1 cellular context compared by ENCODE assay signal in the genomic region with DNA sequence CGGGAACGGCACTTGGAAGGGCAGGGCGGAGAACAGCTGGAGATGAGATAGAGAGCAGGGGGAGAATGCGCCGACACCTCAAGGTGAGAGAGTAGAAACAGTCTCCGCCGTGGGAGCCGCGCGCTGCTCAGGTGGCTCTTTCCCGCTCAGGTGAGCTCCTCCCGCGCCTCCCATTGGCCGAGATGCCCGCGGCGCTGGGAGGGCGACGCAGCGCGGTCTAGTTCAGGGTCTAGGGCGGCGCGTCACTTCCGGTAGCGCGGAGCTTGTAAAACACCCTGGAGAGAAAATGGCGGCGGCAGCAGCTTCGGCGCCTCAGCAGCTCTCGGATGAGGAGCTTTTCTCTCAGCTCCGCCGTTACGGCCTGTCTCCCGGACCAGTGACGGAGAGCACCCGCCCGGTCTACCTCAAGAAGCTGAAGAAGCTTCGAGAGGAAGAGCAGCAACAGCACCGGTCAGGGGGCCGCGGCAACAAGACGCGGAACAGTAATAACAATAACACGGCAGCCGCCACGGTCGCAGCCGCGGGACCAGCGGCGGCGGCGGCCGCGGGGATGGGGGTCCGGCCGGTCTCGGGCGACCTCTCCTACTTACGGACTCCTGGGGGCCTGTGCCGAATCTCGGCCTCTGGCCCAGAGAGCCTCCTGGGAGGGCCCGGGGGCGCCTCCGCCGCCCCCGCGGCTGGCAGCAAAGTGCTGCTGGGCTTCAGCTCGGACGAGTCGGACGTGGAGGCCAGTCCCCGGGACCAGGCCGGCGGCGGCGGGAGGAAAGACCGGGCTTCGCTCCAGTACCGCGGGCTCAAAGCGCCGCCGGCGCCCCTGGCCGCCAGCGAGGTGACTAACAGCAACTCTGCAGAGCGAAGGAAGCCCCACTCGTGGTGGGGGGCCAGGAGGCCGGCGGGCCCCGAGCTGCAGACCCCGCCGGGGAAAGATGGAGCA.
A peak's percentile ranks its signal among the peaks of the same experiment; 100 is the strongest.
TF ChIP-seq lines count a peak whose summit lies in the region.

A gene (plus strand): TSS at position 273 of the 934 bp plus-strand sequence. CDS start 14 bp downstream, at position 287.

TF ChIP-seq in K562, 482 proteins besides CTCF, POLR2A, EP300 and RAD21 (continued from another document and continues in another):
- TF ChIP-seq, protein P1, sequence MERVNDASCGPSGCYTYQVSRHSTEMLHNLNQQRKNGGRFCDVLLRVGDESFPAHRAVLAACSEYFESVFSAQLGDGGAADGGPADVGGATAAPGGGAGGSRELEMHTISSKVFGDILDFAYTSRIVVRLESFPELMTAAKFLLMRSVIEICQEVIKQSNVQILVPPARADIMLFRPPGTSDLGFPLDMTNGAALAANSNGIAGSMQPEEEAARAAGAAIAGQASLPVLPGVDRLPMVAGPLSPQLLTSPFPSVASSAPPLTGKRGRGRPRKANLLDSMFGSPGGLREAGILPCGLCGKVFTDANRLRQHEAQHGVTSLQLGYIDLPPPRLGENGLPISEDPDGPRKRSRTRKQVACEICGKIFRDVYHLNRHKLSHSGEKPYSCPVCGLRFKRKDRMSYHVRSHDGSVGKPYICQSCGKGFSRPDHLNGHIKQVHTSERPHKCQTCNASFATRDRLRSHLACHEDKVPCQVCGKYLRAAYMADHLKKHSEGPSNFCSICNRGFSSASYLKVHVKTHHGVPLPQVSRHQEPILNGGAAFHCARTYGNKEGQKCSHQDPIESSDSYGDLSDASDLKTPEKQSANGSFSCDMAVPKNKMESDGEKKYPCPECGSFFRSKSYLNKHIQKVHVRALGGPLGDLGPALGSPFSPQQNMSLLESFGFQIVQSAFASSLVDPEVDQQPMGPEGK (CRISPR knock-in tag; IDR thresholded peaks at IDR 0.05; ENCODE audit: borderline replicate concordance) = no peak
- peak; percentile 75 for TF ChIP-seq ZBTB1 (CRISPR knock-in tag; IDR thresholded peaks at IDR 0.05; ENCODE audit: borderline replicate concordance, low read depth)
- peak; percentile 85 for TF ChIP-seq EP400 (IDR thresholded peaks at IDR 0.05)
- no peak for TF ChIP-seq NR2C2 (CRISPR knock-in tag; IDR thresholded peaks at IDR 0.05)
- TF ChIP-seq NR2C2 (tag; IDR thresholded peaks at IDR 0.05) = peak; percentile 79
- TF ChIP-seq, protein P2, sequence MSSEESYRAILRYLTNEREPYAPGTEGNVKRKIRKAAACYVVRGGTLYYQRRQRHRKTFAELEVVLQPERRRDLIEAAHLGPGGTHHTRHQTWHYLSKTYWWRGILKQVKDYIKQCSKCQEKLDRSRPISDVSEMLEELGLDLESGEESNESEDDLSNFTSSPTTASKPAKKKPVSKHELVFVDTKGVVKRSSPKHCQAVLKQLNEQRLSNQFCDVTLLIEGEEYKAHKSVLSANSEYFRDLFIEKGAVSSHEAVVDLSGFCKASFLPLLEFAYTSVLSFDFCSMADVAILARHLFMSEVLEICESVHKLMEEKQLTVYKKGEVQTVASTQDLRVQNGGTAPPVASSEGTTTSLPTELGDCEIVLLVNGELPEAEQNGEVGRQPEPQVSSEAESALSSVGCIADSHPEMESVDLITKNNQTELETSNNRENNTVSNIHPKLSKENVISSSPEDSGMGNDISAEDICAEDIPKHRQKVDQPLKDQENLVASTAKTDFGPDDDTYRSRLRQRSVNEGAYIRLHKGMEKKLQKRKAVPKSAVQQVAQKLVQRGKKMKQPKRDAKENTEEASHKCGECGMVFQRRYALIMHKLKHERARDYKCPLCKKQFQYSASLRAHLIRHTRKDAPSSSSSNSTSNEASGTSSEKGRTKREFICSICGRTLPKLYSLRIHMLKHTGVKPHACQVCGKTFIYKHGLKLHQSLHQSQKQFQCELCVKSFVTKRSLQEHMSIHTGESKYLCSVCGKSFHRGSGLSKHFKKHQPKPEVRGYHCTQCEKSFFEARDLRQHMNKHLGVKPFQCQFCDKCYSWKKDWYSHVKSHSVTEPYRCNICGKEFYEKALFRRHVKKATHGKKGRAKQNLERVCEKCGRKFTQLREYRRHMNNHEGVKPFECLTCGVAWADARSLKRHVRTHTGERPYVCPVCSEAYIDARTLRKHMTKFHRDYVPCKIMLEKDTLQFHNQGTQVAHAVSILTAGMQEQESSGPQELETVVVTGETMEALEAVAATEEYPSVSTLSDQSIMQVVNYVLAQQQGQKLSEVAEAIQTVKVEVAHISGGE (CRISPR knock-in tag; IDR thresholded peaks at IDR 0.05) = peak in 1 of 3 experiments; percentile 52; a peak in 1 of 6 replicates
- 0 out of 2 replicates have a peak, but pooled peaks have one; percentile 2 for TF ChIP-seq ZNF24 (IDR thresholded peaks at IDR 0.05)
- peak; percentile 44; the same call in 1 of the 2 replicates for TF ChIP-seq ZNF282 (CRISPR knock-in tag; IDR thresholded peaks at IDR 0.05)
- TF ChIP-seq CBX5 (IDR thresholded peaks at IDR 0.05; ENCODE audit: borderline replicate concordance, low read depth) = no peak; the same call in 1 of the 2 replicates
- peak; percentile 68 for TF ChIP-seq EGR1 (conservative IDR thresholded peaks at IDR 0.05)
- TF ChIP-seq, protein P3, sequence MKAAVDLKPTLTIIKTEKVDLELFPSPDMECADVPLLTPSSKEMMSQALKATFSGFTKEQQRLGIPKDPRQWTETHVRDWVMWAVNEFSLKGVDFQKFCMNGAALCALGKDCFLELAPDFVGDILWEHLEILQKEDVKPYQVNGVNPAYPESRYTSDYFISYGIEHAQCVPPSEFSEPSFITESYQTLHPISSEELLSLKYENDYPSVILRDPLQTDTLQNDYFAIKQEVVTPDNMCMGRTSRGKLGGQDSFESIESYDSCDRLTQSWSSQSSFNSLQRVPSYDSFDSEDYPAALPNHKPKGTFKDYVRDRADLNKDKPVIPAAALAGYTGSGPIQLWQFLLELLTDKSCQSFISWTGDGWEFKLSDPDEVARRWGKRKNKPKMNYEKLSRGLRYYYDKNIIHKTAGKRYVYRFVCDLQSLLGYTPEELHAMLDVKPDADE (conservative IDR thresholded peaks at IDR 0.05; ENCODE audit: control insufficient read depth, low read depth, low read length) = peak; percentile 66; the same call in 1 of the 2 replicates
- TF ChIP-seq, protein P4, sequence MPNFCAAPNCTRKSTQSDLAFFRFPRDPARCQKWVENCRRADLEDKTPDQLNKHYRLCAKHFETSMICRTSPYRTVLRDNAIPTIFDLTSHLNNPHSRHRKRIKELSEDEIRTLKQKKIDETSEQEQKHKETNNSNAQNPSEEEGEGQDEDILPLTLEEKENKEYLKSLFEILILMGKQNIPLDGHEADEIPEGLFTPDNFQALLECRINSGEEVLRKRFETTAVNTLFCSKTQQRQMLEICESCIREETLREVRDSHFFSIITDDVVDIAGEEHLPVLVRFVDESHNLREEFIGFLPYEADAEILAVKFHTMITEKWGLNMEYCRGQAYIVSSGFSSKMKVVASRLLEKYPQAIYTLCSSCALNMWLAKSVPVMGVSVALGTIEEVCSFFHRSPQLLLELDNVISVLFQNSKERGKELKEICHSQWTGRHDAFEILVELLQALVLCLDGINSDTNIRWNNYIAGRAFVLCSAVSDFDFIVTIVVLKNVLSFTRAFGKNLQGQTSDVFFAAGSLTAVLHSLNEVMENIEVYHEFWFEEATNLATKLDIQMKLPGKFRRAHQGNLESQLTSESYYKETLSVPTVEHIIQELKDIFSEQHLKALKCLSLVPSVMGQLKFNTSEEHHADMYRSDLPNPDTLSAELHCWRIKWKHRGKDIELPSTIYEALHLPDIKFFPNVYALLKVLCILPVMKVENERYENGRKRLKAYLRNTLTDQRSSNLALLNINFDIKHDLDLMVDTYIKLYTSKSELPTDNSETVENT (CRISPR knock-in tag; IDR thresholded peaks at IDR 0.05) = no peak
- peak; percentile 91 for TF ChIP-seq RNF2 (IDR thresholded peaks at IDR 0.05)
- TF ChIP-seq, protein P5, sequence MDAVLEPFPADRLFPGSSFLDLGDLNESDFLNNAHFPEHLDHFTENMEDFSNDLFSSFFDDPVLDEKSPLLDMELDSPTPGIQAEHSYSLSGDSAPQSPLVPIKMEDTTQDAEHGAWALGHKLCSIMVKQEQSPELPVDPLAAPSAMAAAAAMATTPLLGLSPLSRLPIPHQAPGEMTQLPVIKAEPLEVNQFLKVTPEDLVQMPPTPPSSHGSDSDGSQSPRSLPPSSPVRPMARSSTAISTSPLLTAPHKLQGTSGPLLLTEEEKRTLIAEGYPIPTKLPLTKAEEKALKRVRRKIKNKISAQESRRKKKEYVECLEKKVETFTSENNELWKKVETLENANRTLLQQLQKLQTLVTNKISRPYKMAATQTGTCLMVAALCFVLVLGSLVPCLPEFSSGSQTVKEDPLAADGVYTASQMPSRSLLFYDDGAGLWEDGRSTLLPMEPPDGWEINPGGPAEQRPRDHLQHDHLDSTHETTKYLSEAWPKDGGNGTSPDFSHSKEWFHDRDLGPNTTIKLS (IDR thresholded peaks at IDR 0.05; ENCODE audit: borderline replicate concordance, low read depth) = peak; percentile 83; the same call in 1 of the 2 replicates
- peak; percentile 79; the same call in 1 of the 2 replicates for TF ChIP-seq ZNF224 (CRISPR knock-in tag; IDR thresholded peaks at IDR 0.05)
- no peak for TF ChIP-seq HMG20A (CRISPR knock-in tag; conservative IDR thresholded peaks at IDR 0.05)
- no peak for TF ChIP-seq PHF21A (IDR thresholded peaks at IDR 0.05; ENCODE audit: borderline replicate concordance, low read depth)
- TF ChIP-seq, protein P6, sequence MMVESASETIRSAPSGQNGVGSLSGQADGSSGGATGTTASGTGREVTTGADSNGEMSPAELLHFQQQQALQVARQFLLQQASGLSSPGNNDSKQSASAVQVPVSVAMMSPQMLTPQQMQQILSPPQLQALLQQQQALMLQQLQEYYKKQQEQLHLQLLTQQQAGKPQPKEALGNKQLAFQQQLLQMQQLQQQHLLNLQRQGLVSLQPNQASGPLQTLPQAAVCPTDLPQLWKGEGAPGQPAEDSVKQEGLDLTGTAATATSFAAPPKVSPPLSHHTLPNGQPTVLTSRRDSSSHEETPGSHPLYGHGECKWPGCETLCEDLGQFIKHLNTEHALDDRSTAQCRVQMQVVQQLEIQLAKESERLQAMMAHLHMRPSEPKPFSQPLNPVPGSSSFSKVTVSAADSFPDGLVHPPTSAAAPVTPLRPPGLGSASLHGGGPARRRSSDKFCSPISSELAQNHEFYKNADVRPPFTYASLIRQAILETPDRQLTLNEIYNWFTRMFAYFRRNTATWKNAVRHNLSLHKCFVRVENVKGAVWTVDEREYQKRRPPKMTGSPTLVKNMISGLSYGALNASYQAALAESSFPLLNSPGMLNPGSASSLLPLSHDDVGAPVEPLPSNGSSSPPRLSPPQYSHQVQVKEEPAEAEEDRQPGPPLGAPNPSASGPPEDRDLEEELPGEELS (CRISPR knock-in tag; IDR thresholded peaks at IDR 0.05; ENCODE audit: borderline replicate concordance) = peak; percentile 38; the same call in 1 of the 2 replicates
- peak; percentile 68 for TF ChIP-seq PML (IDR thresholded peaks at IDR 0.05; ENCODE audit: low read length)
- TF ChIP-seq, protein P7, sequence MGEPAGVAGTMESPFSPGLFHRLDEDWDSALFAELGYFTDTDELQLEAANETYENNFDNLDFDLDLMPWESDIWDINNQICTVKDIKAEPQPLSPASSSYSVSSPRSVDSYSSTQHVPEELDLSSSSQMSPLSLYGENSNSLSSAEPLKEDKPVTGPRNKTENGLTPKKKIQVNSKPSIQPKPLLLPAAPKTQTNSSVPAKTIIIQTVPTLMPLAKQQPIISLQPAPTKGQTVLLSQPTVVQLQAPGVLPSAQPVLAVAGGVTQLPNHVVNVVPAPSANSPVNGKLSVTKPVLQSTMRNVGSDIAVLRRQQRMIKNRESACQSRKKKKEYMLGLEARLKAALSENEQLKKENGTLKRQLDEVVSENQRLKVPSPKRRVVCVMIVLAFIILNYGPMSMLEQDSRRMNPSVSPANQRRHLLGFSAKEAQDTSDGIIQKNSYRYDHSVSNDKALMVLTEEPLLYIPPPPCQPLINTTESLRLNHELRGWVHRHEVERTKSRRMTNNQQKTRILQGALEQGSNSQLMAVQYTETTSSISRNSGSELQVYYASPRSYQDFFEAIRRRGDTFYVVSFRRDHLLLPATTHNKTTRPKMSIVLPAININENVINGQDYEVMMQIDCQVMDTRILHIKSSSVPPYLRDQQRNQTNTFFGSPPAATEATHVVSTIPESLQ (CRISPR knock-in tag; IDR thresholded peaks at IDR 0.05) = peak; percentile 98; the same call in 1 of the 2 replicates
- TF ChIP-seq, protein P8, sequence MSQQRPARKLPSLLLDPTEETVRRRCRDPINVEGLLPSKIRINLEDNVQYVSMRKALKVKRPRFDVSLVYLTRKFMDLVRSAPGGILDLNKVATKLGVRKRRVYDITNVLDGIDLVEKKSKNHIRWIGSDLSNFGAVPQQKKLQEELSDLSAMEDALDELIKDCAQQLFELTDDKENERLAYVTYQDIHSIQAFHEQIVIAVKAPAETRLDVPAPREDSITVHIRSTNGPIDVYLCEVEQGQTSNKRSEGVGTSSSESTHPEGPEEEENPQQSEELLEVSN (IDR thresholded peaks at IDR 0.05; ENCODE audit: borderline replicate concordance in 1 of 2, extremely low read depth in 1 of 2, insufficient read depth in 1 of 2, insufficient read length in 1 of 2, low read depth in 1 of 2, low read length in 1 of 2, poor library complexity in 1 of 2, severe bottlenecking in 1 of 2) = peak; percentile 100
- TF ChIP-seq, protein P9, sequence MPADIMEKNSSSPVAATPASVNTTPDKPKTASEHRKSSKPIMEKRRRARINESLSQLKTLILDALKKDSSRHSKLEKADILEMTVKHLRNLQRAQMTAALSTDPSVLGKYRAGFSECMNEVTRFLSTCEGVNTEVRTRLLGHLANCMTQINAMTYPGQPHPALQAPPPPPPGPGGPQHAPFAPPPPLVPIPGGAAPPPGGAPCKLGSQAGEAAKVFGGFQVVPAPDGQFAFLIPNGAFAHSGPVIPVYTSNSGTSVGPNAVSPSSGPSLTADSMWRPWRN (IDR thresholded peaks at IDR 0.05; ENCODE audit: low read depth) = no peak
- peak; percentile 52; the same call in 1 of the 2 replicates for TF ChIP-seq SRSF3 (IDR thresholded peaks at IDR 0.05; ENCODE audit: insufficient read depth, low read length)
- no peak for TF ChIP-seq ZNF696 (CRISPR knock-in tag; conservative IDR thresholded peaks at IDR 0.05)
- peak; percentile 36; the same call in 1 of the 2 replicates for TF ChIP-seq CEBPG (CRISPR knock-in tag; IDR thresholded peaks at IDR 0.05)
- no peak for TF ChIP-seq CEBPG (tag; conservative IDR thresholded peaks at IDR 0.05 in 1 of 2, IDR thresholded peaks at IDR 0.05 in 1 of 2)
- no peak for TF ChIP-seq ZNF76 (CRISPR knock-in tag; IDR thresholded peaks at IDR 0.05; ENCODE audit: borderline replicate concordance)
- TF ChIP-seq, protein P10, sequence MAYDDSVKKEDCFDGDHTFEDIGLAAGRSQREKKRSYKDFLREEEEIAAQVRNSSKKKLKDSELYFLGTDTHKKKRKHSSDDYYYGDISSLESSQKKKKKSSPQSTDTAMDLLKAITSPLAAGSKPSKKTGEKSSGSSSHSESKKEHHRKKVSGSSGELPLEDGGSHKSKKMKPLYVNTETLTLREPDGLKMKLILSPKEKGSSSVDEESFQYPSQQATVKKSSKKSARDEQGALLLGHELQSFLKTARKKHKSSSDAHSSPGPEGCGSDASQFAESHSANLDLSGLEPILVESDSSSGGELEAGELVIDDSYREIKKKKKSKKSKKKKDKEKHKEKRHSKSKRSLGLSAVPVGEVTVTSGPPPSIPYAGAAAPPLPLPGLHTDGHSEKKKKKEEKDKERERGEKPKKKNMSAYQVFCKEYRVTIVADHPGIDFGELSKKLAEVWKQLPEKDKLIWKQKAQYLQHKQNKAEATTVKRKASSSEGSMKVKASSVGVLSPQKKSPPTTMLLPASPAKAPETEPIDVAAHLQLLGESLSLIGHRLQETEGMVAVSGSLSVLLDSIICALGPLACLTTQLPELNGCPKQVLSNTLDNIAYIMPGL (CRISPR knock-in tag; IDR thresholded peaks at IDR 0.05) = 0 out of 2 replicates have a peak, but pooled peaks have one; percentile 36
- TF ChIP-seq CXXC5 (CRISPR knock-in tag; IDR thresholded peaks at IDR 0.05) = peak; percentile 88
